18 cellular contexts compared by ENCODE assay signal in genomic region chr6:37779111-37779800, GRCh38. TPM values are rescaled to one million over a fixed set of nuclear protein-coding genes. Genes with fewer than 3 reads are reported as not detected.
A peak's percentile ranks its signal among the peaks of the same experiment; 100 is the strongest.
DNase-seq lines count a peak whose midpoint lies in the region; ATAC-seq and TF ChIP-seq lines count a peak whose summit lies in the region.
"Had no signal": no experiment of that assay in that cellular context is flagged by ENCODE, and none has a peak within 500 bp of the region (broad histone marks: within the 10 kb centered on the region; RNA-seq: fewer than 3 reads in every experiment).

No MANE protein-coding gene starts in this region.

- ATAC-seq in GM19452 (IDR thresholded peaks at IDR 0.05; ENCODE audit: unreplicated experiment), result no peak
- ATAC-seq: Right ventricle myocardium inferior had no signal

- POLR2A ChIA-PET in HEK293 (lab: Yijun Ruan, JAX), result interaction anchor here (0.5 kb wide), 1 partner anchor 225 kb away, joined by 6 read pairs; no protein-coding TSS in a partner anchor

- no peak for TF ChIP-seq CTCF in HEK293 (tag by site-specific recombination; IDR thresholded peaks at IDR 0.05)
- TF ChIP-seq CTCF in adrenal gland (IDR thresholded peaks at IDR 0.05), result no peak

- no peaks in the 10 kb centered on the region for H3K27me3 ChIP-seq in adrenal gland
- H3K27me3 ChIP-seq: testis had no signal

- no peak overlapping the region for H3K27ac ChIP-seq in HEK293 (ENCODE audit: extremely low read depth, low read depth, low read length)
- no peak overlapping the region for H3K27ac ChIP-seq in adrenal gland
- H3K27ac ChIP-seq: testis had no signal

- no peak overlapping the region for H3K4me3 ChIP-seq in HEK293 (ENCODE audit: low read depth, low read length)
- H3K4me3 ChIP-seq in adrenal gland, result no peak overlapping the region
- H3K4me3 ChIP-seq: testis had no signal

- H3K36me3 ChIP-seq in HEK293 (ENCODE audit: control insufficient read depth in 2 of 2, insufficient read depth in 1 of 2, low read length in 2 of 2) (no peaks in the 10 kb centered on the region), adrenal gland (replicated peaks in 1 of 2) (no peaks in the 10 kb centered on the region)

- intact Hi-C loops in adrenal gland (cut with DNase I), result no loop called here

- H3K9me3 ChIP-seq in HEK293 (ENCODE audit: control insufficient read depth, insufficient read depth, low read depth, low read length), result no peaks in the 10 kb centered on the region; the same call in 1 of the 2 replicates
- no peaks in the 10 kb centered on the region for H3K9me3 ChIP-seq in adrenal gland (replicated peaks in 1 of 3)
- H3K9me3 ChIP-seq: testis had no signal

- TF ChIP-seq POLR2A in adrenal gland (IDR thresholded peaks at IDR 0.05), result no peak

- DNase-seq in EH (ENCODE audit: low read depth), result peak; percentile 19
- DNase-seq in adrenal gland, result peak in 5 of 7 donors; percentile 22 to 39 (median 33)
- peak; percentile 67 for DNase-seq in kidney tubule cell (ENCODE audit: low spot score)
- no peak for DNase-seq in NCI-H82 (lab: John Stamatoyannopoulos, UW)
- DNase-seq in stimulated activated CD8-positive, alpha-beta memory T cell treated with anti-CD3 and anti-CD28 coated beads, Interleukin-4, amount 100 ng/mL, for 48 hours, result no peak
- DNase-seq: activated CD8-positive, alpha-beta memory T cell treated with anti-CD3 and anti-CD28 coated beads, Interleukin-2, amount 50 U/mL, for 48 hours; activated effector memory CD4-positive, alpha-beta T cell treated with anti-CD3 and anti-CD28 coated beads, Interleukin-2, amount 50 U/mL, for 16 hours; amniotic stem cell; HFFc6; NCI-H1092; NCI-H2029 treated with DMSO at 0.1 percent for 48 hours; NCI-H510A; stimulated activated CD4-positive, alpha-beta T cell treated with anti-CD3 and anti-CD28 coated beads, Interleukin-15, amount 100 ng/mL, for 24 hours; T-helper 1 cell; testis had no signal

- CTCF ChIA-PET in HEK293 (lab: Yijun Ruan, JAX), result interaction anchor here (0.6 kb wide), 2 partner anchors 12 to 248 kb away, joined by 3 read pairs; no protein-coding TSS in a partner anchor

- 64 to 74% (median 71%) methylated on average over 4 of the region's 4 CpGs for WGBS in adrenal gland, 4 donors

- H3K4me1 ChIP-seq in HEK293 (ENCODE audit: control insufficient read depth, insufficient read depth, low read length) (peaks cover 8% of the 10 kb centered on the region), adrenal gland (replicated peaks in 1 of 2) (peaks cover 0 to 7% of the 10 kb centered on the region in 2 donors)

TF ChIP-seq in HEK293, 187 proteins besides CTCF, POLR2A, EP300 and RAD21:
- peak; percentile 63 for TF ChIP-seq SCRT2 (tag by site-specific recombination; IDR thresholded peaks at IDR 0.05)
- no peak for TF ChIP-seq BCL11A (tag by site-specific recombination; IDR thresholded peaks at IDR 0.05; ENCODE audit: low read depth)
- TF ChIP-seq ZNF223 (tag by site-specific recombination; IDR thresholded peaks at IDR 0.05), result no peak
- no peak for TF ChIP-seq ZBTB8A (tag by site-specific recombination; IDR thresholded peaks at IDR 0.05)
- TF ChIP-seq YY2 (tag by site-specific recombination; IDR thresholded peaks at IDR 0.05), result 0 out of 2 replicates have a peak, but pooled peaks have one; percentile 47
- TF ChIP-seq TRIM28 (IDR thresholded peaks at IDR 0.05; ENCODE audit: borderline replicate concordance, low read length), result no peak
- peak; percentile 62; the same call in 1 of the 2 replicates for TF ChIP-seq GLIS2 (tag by site-specific recombination; IDR thresholded peaks at IDR 0.05)
- TF ChIP-seq, protein P1, sequence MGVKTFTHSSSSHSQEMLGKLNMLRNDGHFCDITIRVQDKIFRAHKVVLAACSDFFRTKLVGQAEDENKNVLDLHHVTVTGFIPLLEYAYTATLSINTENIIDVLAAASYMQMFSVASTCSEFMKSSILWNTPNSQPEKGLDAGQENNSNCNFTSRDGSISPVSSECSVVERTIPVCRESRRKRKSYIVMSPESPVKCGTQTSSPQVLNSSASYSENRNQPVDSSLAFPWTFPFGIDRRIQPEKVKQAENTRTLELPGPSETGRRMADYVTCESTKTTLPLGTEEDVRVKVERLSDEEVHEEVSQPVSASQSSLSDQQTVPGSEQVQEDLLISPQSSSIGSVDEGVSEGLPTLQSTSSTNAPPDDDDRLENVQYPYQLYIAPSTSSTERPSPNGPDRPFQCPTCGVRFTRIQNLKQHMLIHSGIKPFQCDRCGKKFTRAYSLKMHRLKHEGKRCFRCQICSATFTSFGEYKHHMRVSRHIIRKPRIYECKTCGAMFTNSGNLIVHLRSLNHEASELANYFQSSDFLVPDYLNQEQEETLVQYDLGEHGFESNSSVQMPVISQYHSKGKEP (tag by site-specific recombination; IDR thresholded peaks at IDR 0.05), result no peak
- TF ChIP-seq GLIS1 (tag by site-specific recombination; IDR thresholded peaks at IDR 0.05), result peak; percentile 47
- TF ChIP-seq SALL2 (tag by site-specific recombination; IDR thresholded peaks at IDR 0.05; ENCODE audit: borderline replicate concordance), result no peak
- TF ChIP-seq ZIC2 (tag by site-specific recombination; IDR thresholded peaks at IDR 0.05), result no peak
- TF ChIP-seq PRDM10 (tag by site-specific recombination; IDR thresholded peaks at IDR 0.05), result peak; percentile 51
- TF ChIP-seq, protein P2, sequence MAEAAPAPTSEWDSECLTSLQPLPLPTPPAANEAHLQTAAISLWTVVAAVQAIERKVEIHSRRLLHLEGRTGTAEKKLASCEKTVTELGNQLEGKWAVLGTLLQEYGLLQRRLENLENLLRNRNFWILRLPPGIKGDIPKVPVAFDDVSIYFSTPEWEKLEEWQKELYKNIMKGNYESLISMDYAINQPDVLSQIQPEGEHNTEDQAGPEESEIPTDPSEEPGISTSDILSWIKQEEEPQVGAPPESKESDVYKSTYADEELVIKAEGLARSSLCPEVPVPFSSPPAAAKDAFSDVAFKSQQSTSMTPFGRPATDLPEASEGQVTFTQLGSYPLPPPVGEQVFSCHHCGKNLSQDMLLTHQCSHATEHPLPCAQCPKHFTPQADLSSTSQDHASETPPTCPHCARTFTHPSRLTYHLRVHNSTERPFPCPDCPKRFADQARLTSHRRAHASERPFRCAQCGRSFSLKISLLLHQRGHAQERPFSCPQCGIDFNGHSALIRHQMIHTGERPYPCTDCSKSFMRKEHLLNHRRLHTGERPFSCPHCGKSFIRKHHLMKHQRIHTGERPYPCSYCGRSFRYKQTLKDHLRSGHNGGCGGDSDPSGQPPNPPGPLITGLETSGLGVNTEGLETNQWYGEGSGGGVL (tag by site-specific recombination; IDR thresholded peaks at IDR 0.05), result peak; percentile 52; the same call in 1 of the 2 replicates

RNA-seq across cellular contexts. Expression of gene ZFAND3, which starts 40.3 kb away (rescaled TPM):
- total RNA-seq in adrenal gland, result 100 to 1,000 TPM in 1 of 8 donors, 10 to 100 TPM in 7; 21.4 to 127 (median 62.2) TPM
- polyA plus RNA-seq in adrenal gland, result 100 to 1,000 TPM in 1 of 3 donors, 10 to 100 TPM in 2; 21.6 to 163 (median 28.4) TPM

Comparison
In these comparisons a context has a peak if more than half of its experiments do, and no peak if none do; other contexts are left out.
1. DNase-seq: peak in EH (single experiment), adrenal gland (5 of 7) and kidney tubule cell (single experiment); none in NCI-H82 (single experiment) and stimulated activated CD8-positive, alpha-beta memory T cell treated with anti-CD3 and anti-CD28 coated beads, Interleukin-4, amount 100 ng/mL, for 48 hours (single experiment).